1 cellular context compared by ENCODE assay signal in genomic region chr4:152100378-152101201, GRCh38.
TF ChIP-seq lines count a peak whose summit lies in the region.

No MANE protein-coding gene starts in this region.

TF ChIP-seq in IMR-90, 13 proteins besides CTCF, POLR2A, EP300 and RAD21 (continued from another document):
- no peak for TF ChIP-seq NFE2L2 (IDR thresholded peaks at IDR 0.05; ENCODE audit: low read depth, low read length)
- no peak for TF ChIP-seq FOS (IDR thresholded peaks at IDR 0.05; ENCODE audit: low read depth, low read length)
- TF ChIP-seq RCOR1 (IDR thresholded peaks at IDR 0.05; ENCODE audit: insufficient replicate concordance, low read length) = no peak
